ENCODE assay signal across 21 cellular contexts in the genomic region with DNA sequence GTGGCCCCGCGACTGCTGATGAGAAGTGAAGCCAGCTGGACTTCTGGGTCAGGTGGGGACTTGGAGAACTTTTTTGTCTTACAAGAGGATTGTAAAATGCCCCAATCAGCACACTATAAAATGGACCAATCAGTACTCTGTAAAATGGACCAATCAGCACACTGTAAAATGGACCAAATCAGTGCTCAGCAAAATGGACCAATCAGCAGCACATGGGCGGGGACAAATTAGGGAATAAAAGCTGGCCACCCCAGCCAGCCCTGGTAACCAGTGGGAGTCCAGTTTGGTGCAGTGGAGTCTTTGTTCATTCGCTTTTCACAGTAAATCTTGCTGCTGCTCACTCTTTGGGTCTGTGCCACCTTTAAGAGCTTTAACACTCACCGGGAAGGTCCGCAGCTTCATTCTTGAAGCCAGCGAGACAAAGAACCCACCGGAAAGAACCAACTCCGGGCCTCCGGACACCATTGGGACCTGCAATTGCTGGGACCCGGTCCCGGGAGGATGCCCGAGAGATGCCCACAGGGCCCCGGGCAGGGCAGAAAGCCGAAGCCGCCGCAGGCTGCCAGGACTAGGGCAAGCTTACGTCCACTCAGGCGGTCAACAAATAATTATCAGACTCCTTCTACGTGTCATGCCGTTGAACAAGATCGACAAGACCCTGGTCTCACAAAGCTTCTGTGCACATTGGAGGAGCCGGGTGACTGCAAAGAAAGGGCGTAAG. TPM values are rescaled to one million over a fixed set of nuclear protein-coding genes. Genes with fewer than 3 reads are reported as not detected.
"Had no signal": no experiment of that assay in that cellular context is flagged by ENCODE, and none has a peak within 500 bp of the region (broad histone marks: within the 10 kb centered on the region; RNA-seq: fewer than 3 reads in every experiment).

No MANE protein-coding gene starts in this region.

- H3K36me3 Mint-ChIP-seq: activated naive CD8-positive, alpha-beta T cell treated with anti-CD3 and anti-CD28 coated beads, Interleukin-2, amount 10 ng/mL, durations not matched to agents 7 days and 5 days had no signal

- H3K4me2 ChIP-seq: SK-N-SH had no signal

- H3K27ac Mint-ChIP-seq: activated CD8-positive, alpha-beta T cell treated with anti-CD3 and anti-CD28 coated beads, Interleukin-2, amount 10 ng/mL, durations not matched to agents 7 days and 5 days; activated naive CD8-positive, alpha-beta T cell treated with anti-CD3 and anti-CD28 coated beads, Interleukin-2, amount 10 ng/mL, durations not matched to agents 7 days and 5 days; T-helper 2 cell treated with Interferon-gamma antibody and Interleukin-4, amounts not matched to agents 5 μg/mL and 100 μg/mL, for 36 hours had no signal

- DNase-seq: activated CD4-positive, CD25-positive, alpha-beta regulatory T cell treated with anti-CD3 and anti-CD28 coated beads, Interleukin-2, amount 50 U/mL, for 72 hours; activated naive CD4-positive, alpha-beta T cell treated with anti-CD3 and anti-CD28 coated beads, Interleukin-2, amount 50 U/mL, for 16 hours; activated T-cell treated with anti-CD3 and anti-CD28 coated beads, Interleukin-2, amount 50 U/mL, for 1 hour; cerebellar nuclear complex; NCI-H1048; NCI-H146; NCI-H187 treated with DMSO at 0.1 percent for 48 hours; NCI-H2081 treated with DMSO at 0.1 percent for 48 hours; NCI-H2171; NCI-H82; Right ventricle myocardium superior; SJCRH30; SK-N-SH had no signal

- H3K36me3 ChIP-seq: adrenal gland, SJCRH30 had no signal

- H3K27me3 ChIP-seq: adrenal gland, SJCRH30 had no signal

- H3K4me3 ChIP-seq: adrenal gland, SJCRH30 had no signal

- H3K4me3 Mint-ChIP-seq: activated CD8-positive, alpha-beta T cell treated with anti-CD3 and anti-CD28 coated beads, Interleukin-2, amount 10 ng/mL, durations not matched to agents 7 days and 5 days; activated naive CD8-positive, alpha-beta T cell treated with anti-CD3 and anti-CD28 coated beads, Interleukin-2, amount 10 ng/mL, durations not matched to agents 7 days and 5 days; T-helper 2 cell treated with Interferon-gamma antibody and Interleukin-4, amounts not matched to agents 5 μg/mL and 100 μg/mL, for 36 hours had no signal

- H3K27me3 Mint-ChIP-seq: activated naive CD8-positive, alpha-beta T cell treated with anti-CD3 and anti-CD28 coated beads, Interleukin-2, amount 10 ng/mL, durations not matched to agents 7 days and 5 days had no signal

- H3K9me3 ChIP-seq: adrenal gland, SJCRH30, SK-N-SH had no signal

- ATAC-seq: activated CD8-positive, alpha-beta T cell treated with anti-CD3 and anti-CD28 coated beads, Interleukin-2, amount 10 ng/mL, durations not matched to agents 7 days and 5 days had no signal

- H3K9me3 Mint-ChIP-seq: activated naive CD8-positive, alpha-beta T cell treated with anti-CD3 and anti-CD28 coated beads, Interleukin-2, amount 10 ng/mL, durations not matched to agents 7 days and 5 days; T-helper 2 cell treated with Interferon-gamma antibody and Interleukin-4, amounts not matched to agents 5 μg/mL and 100 μg/mL, for 36 hours had no signal

- H3K27ac ChIP-seq: adrenal gland, RWPE1, SJCRH30 had no signal

RNA-seq across cellular contexts. Expression of gene NR2E3, which starts 8.3 kb away (rescaled TPM):
- total RNA-seq: activated CD8-positive, alpha-beta T cell treated with anti-CD3 and anti-CD28 coated beads, Interleukin-2, amount 10 ng/mL, durations not matched to agents 7 days and 5 days; activated naive CD8-positive, alpha-beta T cell treated with anti-CD3 and anti-CD28 coated beads, Interleukin-2, amount 10 ng/mL, durations not matched to agents 7 days and 5 days; cardiac septum; OCI-LY7; T-helper 1 cell treated with Interleukin-12 subunit alpha and Interleukin-12 subunit beta and Interleukin-4 antibody, amounts not matched to agents 30 ng/mL and 1 ng/mL, for 36 hours had no signal
